Comparison of ENCODE assay signal across 18 cellular contexts in the genomic region with DNA sequence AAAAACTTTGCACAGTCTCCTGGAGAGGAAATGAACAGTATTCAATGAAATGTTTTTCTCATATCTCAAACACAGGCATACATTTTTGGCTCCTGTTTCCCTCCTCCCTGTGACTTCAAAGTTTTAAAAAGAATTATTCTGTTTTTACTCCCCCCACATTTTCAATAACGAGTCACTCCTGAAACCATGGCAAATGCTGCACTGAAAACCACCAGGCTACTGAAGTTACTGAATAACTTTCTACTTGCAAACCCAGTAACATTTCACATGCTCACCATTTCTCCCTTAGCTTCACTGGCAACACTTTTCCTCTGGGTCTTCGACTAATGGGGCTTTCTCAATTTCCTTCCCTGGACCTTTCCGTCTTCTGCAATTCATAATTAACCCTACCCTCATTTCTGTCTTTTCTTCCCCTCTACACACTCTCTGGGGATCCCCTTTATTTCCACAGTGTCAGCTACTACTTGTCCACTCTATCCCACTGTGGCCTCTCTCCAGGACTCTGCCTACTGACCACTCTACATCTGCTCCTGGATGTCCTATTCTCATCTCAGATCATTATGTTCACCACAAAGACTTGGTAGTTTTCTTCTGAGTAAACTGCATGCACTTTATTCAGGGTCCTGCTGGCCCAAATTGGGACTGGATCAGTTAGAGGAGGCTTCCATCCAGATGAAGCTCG.
A peak's percentile ranks its signal among the peaks of the same experiment; 100 is the strongest.
DNase-seq lines count a peak whose midpoint lies in the region; ATAC-seq and TF ChIP-seq lines count a peak whose summit lies in the region.
"Had no signal": no experiment of that assay in that cellular context is flagged by ENCODE, and none has a peak within 500 bp of the region (broad histone marks: within the 10 kb centered on the region; RNA-seq: fewer than 3 reads in every experiment).

No MANE protein-coding gene starts in this region.

- no peak overlapping the region for H3K27ac Mint-ChIP-seq in activated naive CD4-positive, alpha-beta T cell treated with anti-CD3 and anti-CD28 coated beads, Interleukin-2, amount 50 U/mL, for 72 hours
- H3K27ac Mint-ChIP-seq in activated naive CD4-positive, alpha-beta T cell treated with anti-CD3 and anti-CD28 coated beads for 36 hours, result no peak overlapping the region
- H3K27ac Mint-ChIP-seq: activated CD4-positive, alpha-beta memory T cell treated with anti-CD3 and anti-CD28 coated beads for 36 hours; effector memory CD8-positive, alpha-beta T cell had no signal

- H3K4me1 Mint-ChIP-seq in activated naive CD4-positive, alpha-beta T cell treated with anti-CD3 and anti-CD28 coated beads for 36 hours (ENCODE audit: low read depth), result no peaks in the 10 kb centered on the region

- H3K36me3 Mint-ChIP-seq in activated naive CD4-positive, alpha-beta T cell treated with anti-CD3 and anti-CD28 coated beads, Interleukin-2, amount 50 U/mL, for 72 hours, result no peaks in the 10 kb centered on the region
- H3K36me3 Mint-ChIP-seq in activated naive CD4-positive, alpha-beta T cell treated with anti-CD3 and anti-CD28 coated beads for 36 hours (ENCODE audit: low read depth), result no peaks in the 10 kb centered on the region
- H3K36me3 Mint-ChIP-seq: activated CD4-positive, alpha-beta memory T cell treated with anti-CD3 and anti-CD28 coated beads for 36 hours had no signal

- CTCF ChIA-PET in activated naive CD4-positive, alpha-beta T cell treated with anti-CD3 and anti-CD28 coated beads for 36 hours (lab: Charles Lee), result no interaction called here

- H3K4me3 Mint-ChIP-seq in activated naive CD4-positive, alpha-beta T cell treated with anti-CD3 and anti-CD28 coated beads for 36 hours, result no peak overlapping the region
- H3K4me3 Mint-ChIP-seq: activated CD4-positive, alpha-beta memory T cell treated with anti-CD3 and anti-CD28 coated beads for 36 hours; effector memory CD8-positive, alpha-beta T cell had no signal

- no peaks in the 10 kb centered on the region for H3K36me3 ChIP-seq in smooth muscle cell (ENCODE audit: low read depth)
- no peaks in the 10 kb centered on the region for H3K36me3 ChIP-seq in BE2C
- H3K36me3 ChIP-seq: gastroesophageal sphincter, thoracic aorta had no signal

- H3K4me1 ChIP-seq in smooth muscle cell (ENCODE audit: low read depth), result peaks cover 4% of the 10 kb centered on the region
- no peaks in the 10 kb centered on the region for H3K4me1 ChIP-seq in BE2C
- H3K4me1 ChIP-seq: Caco-2, gastroesophageal sphincter, parathyroid adenoma had no signal

- H3K9me3 Mint-ChIP-seq in activated naive CD4-positive, alpha-beta T cell treated with anti-CD3 and anti-CD28 coated beads, Interleukin-2, amount 50 U/mL, for 72 hours, result no peaks in the 10 kb centered on the region
- H3K9me3 Mint-ChIP-seq in activated naive CD4-positive, alpha-beta T cell treated with anti-CD3 and anti-CD28 coated beads for 36 hours, result no peaks in the 10 kb centered on the region
- H3K9me3 Mint-ChIP-seq: activated CD4-positive, alpha-beta memory T cell treated with anti-CD3 and anti-CD28 coated beads for 36 hours; effector memory CD8-positive, alpha-beta T cell had no signal

- no peaks in the 10 kb centered on the region for H4K20me1 ChIP-seq in smooth muscle cell (ENCODE audit: low read depth)

- H3K4me2 ChIP-seq in smooth muscle cell, result no peak overlapping the region

- H3K4me3 ChIP-seq in smooth muscle cell (no peak overlapping the region), BE2C (ENCODE audit: low read depth, low read length) (no peak overlapping the region)
- H3K4me3 ChIP-seq: gastroesophageal sphincter, thoracic aorta had no signal

- intact Hi-C loops in activated naive CD4-positive, alpha-beta T cell treated with anti-CD3 and anti-CD28 coated beads for 36 hours (cut with micrococcal nuclease), result no loop called here

- H2AFZ ChIP-seq in smooth muscle cell (ENCODE audit: low read depth), result peak overlapping the region; percentile 35
- H2AFZ ChIP-seq: parathyroid adenoma had no signal

- no peak for DNase-seq in activated naive CD4-positive, alpha-beta T cell treated with anti-CD3 and anti-CD28 coated beads, Interleukin-2, amount 50 U/mL, for 72 hours (ENCODE audit: low spot score in 2 of 2)
- DNase-seq in activated naive CD4-positive, alpha-beta T cell treated with anti-CD3 and anti-CD28 coated beads for 36 hours, result no peak
- DNase-seq in NCI-H226 (peak; percentile 27), smooth muscle cell (lab: John Stamatoyannopoulos, UW; ENCODE audit: unreplicated experiment) (no peak), BE2C (no peak)
- DNase-seq in activated CD8-positive, alpha-beta memory T cell treated with anti-CD3 and anti-CD28 coated beads, Interleukin-2, amount 50 U/mL, for 4 hours, result no peak
- DNase-seq: activated CD4-positive, alpha-beta memory T cell treated with anti-CD3 and anti-CD28 coated beads for 36 hours; activated gamma-delta T cell; Caco-2; effector memory CD8-positive, alpha-beta T cell; kidney; NCI-H2029; SHP77 had no signal

- no peaks in the 10 kb centered on the region for H3F3A ChIP-seq in smooth muscle cell (ENCODE audit: low read depth)

- H3K27me3 ChIP-seq in smooth muscle cell (ENCODE audit: low read depth), result no peaks in the 10 kb centered on the region
- no peaks in the 10 kb centered on the region for H3K27me3 ChIP-seq in BE2C
- H3K27me3 ChIP-seq: gastroesophageal sphincter had no signal

- H3K79me2 ChIP-seq in smooth muscle cell (ENCODE audit: low read depth), result no peaks in the 10 kb centered on the region
- H3K79me2 ChIP-seq: parathyroid adenoma had no signal

- ATAC-seq in activated naive CD4-positive, alpha-beta T cell treated with anti-CD3 and anti-CD28 coated beads, Interleukin-2, amount 50 U/mL, for 72 hours, result peak; percentile 47 to 86
- ATAC-seq in HG02798 (IDR thresholded peaks at IDR 0.05; ENCODE audit: poor library complexity, unreplicated experiment) (peak; percentile 74), GM18867 (IDR thresholded peaks at IDR 0.05; ENCODE audit: unreplicated experiment) (no peak)
- ATAC-seq: effector memory CD8-positive, alpha-beta T cell; gastroesophageal sphincter had no signal

- no peak overlapping the region for H3K27ac ChIP-seq in smooth muscle cell (ENCODE audit: low read depth)
- H3K27ac ChIP-seq: gastroesophageal sphincter, parathyroid adenoma, thoracic aorta had no signal

- no peaks in the 10 kb centered on the region for H3K9me3 ChIP-seq in smooth muscle cell (replicated peaks; ENCODE audit: low read depth)
- H3K9me3 ChIP-seq in BE2C, result no peaks in the 10 kb centered on the region
- H3K9me3 ChIP-seq: Caco-2, gastroesophageal sphincter, thoracic aorta had no signal

- TF ChIP-seq CTCF in smooth muscle cell (IDR thresholded peaks at IDR 0.05; ENCODE audit: borderline replicate concordance, insufficient read depth, poor library complexity, severe bottlenecking), result no peak
- no peak for TF ChIP-seq CTCF in BE2C (IDR thresholded peaks at IDR 0.05; ENCODE audit: low read depth, low read length)

- 83% methylated on average over 4 of the region's 4 CpGs for WGBS in smooth muscle cell (ENCODE audit: low lambda C conversion rate)

- no peak overlapping the region for H3K9ac ChIP-seq in smooth muscle cell (ENCODE audit: low read depth)
- H3K9ac ChIP-seq: parathyroid adenoma had no signal

- H3K27me3 Mint-ChIP-seq in activated naive CD4-positive, alpha-beta T cell treated with anti-CD3 and anti-CD28 coated beads for 36 hours (ENCODE audit: low read depth), result no peaks in the 10 kb centered on the region
- H3K27me3 Mint-ChIP-seq: activated CD4-positive, alpha-beta memory T cell treated with anti-CD3 and anti-CD28 coated beads for 36 hours; effector memory CD8-positive, alpha-beta T cell had no signal
